ENCODE assay signal across 7 cellular contexts in genomic region chr21:34983680-34984086, GRCh38.
DNase-seq lines count a peak whose midpoint lies in the region; ATAC-seq, FAIRE-seq and TF ChIP-seq lines count a peak whose summit lies in the region.

No MANE protein-coding gene starts in this region.

- H3K9ac ChIP-seq in IMR-90 (ENCODE audit: low read depth, low read length): no peak overlapping the region
- H3K9ac ChIP-seq in HepG2 (ENCODE audit: insufficient read depth, low read depth, low read length): no peak overlapping the region

- H3K4me1 ChIP-seq in IMR-90 (ENCODE audit: control insufficient read depth, insufficient read depth, low read length): peaks cover 12% of the 10 kb centered on the region
- no peaks in the 10 kb centered on the region for H3K4me1 ChIP-seq in tibial artery
- peaks cover 44% of the 10 kb centered on the region for H3K4me1 ChIP-seq in HepG2 (ENCODE audit: insufficient read depth, low read length)

- no peak; the same call in 1 of the 2 replicates for TF ChIP-seq RAD21 in IMR-90 (IDR thresholded peaks at IDR 0.05; ENCODE audit: low read length)
- TF ChIP-seq RAD21 in HepG2 (CRISPR knock-in tag; IDR thresholded peaks at IDR 0.05): no peak

- no peak for FAIRE-seq in HepG2 (lab: Jason Lieb, UNC)

- peak overlapping the region; percentile 87 for H3K14ac ChIP-seq in IMR-90 (replicated peaks; ENCODE audit: low read depth, low read length)

- POLR2A ChIA-PET in IMR-90 (lab: Charles Lee; ENCODE audit: unreplicated experiment): no interaction called here
- POLR2A ChIA-PET in HepG2 (lab: Yijun Ruan, JAX): no interaction called here

- H3K4me3 ChIP-seq in IMR-90 (ENCODE audit: insufficient read depth, low read depth, low read length) (no peak overlapping the region), fibroblast of pulmonary artery (replicated peaks; ENCODE audit: low read depth, low read length) (no peak overlapping the region), tibial artery (no peak overlapping the region), HepG2 (replicated peaks in 1 of 3; ENCODE audit: insufficient read depth in 1 of 3, low read depth in 2 of 3, low read length in 3 of 3) (no peak overlapping the region)

- H3K79me2 ChIP-seq in HepG2 (ENCODE audit: insufficient read depth, low read length): no peaks in the 10 kb centered on the region

- peak overlapping the region; percentile 80 for H4K91ac ChIP-seq in IMR-90 (ENCODE audit: insufficient read depth, low read depth, low read length)

- H3K4me2 ChIP-seq in IMR-90 (ENCODE audit: low read depth, low read length) (peak overlapping the region; percentile 29; the same call in 1 of the 2 replicates), HepG2 (ENCODE audit: low read depth, low read length) (no peak overlapping the region)

- H2AFZ ChIP-seq in IMR-90 (replicated peaks; ENCODE audit: low read length, poor library complexity) (no peak overlapping the region), HepG2 (ENCODE audit: low read length) (no peak overlapping the region)

- H2BK5ac ChIP-seq in IMR-90 (ENCODE audit: low read depth, low read length, poor library complexity, severe bottlenecking): peak overlapping the region; percentile 97

- peak overlapping the region; percentile 71; the same call in 1 of the 2 replicates for H3K23ac ChIP-seq in IMR-90 (ENCODE audit: low read depth, low read length)

- in situ Hi-C loops in IMR-90 (cut with MboI; ENCODE audit: low sequenced_read_pairs): no loop called here
- in situ Hi-C loops in HepG2 (cut with HindIII; ENCODE audit: extremely low pct_ligation_motif_present, low pct_unique_long_range_greater_than_20kb): loop anchor here (10.0 kb wide), 1 partner anchor 89 kb away; no protein-coding TSS in a partner anchor

- H2BK15ac ChIP-seq in IMR-90 (ENCODE audit: low read depth, low read length): peak overlapping the region; percentile 98

- dilution Hi-C loops in IMR-90 (cut with HindIII; ENCODE audit: low sequenced_read_pairs, unreplicated experiment): no loop called here

- H2AK5ac ChIP-seq in IMR-90 (ENCODE audit: low read depth, low read length): peak overlapping the region; percentile 95

- peak overlapping the region; percentile 97 for H2BK20ac ChIP-seq in IMR-90 (ENCODE audit: low read depth, low read length)

- H3K79me1 ChIP-seq in IMR-90 (ENCODE audit: low read depth in 1 of 2, low read length in 2 of 2): peaks cover 0 to 25% of the 10 kb centered on the region in 2 experiments; a peak in 2 of 4 replicates

- H4K8ac ChIP-seq in IMR-90 (ENCODE audit: low read depth in 2 of 2, low read length in 2 of 2): peak overlapping the region; percentile 12 to 81

- no peak overlapping the region for H2AK9ac ChIP-seq in IMR-90 (replicated peaks; ENCODE audit: low read depth, low read length, poor library complexity)

- no peaks in the 10 kb centered on the region for H3K9me3 ChIP-seq in IMR-90 (ENCODE audit: control insufficient read depth, insufficient read depth, low read length)
- H3K9me3 ChIP-seq in tibial artery: no peaks in the 10 kb centered on the region
- no peaks in the 10 kb centered on the region for H3K9me3 ChIP-seq in HepG2 (ENCODE audit: low read length)

- H3K4ac ChIP-seq in IMR-90 (ENCODE audit: low read depth, low read length): peak overlapping the region; percentile 85

- peak overlapping the region; percentile 52 for H3K27ac ChIP-seq in IMR-90 (ENCODE audit: insufficient read depth, low read length)
- no peak overlapping the region for H3K27ac ChIP-seq in tibial artery
- H3K27ac ChIP-seq in HepG2 (ENCODE audit: extremely low read length, insufficient read depth, low read length): no peak overlapping the region

- no peaks in the 10 kb centered on the region for H4K20me1 ChIP-seq in IMR-90 (ENCODE audit: insufficient read depth, low read length)
- H4K20me1 ChIP-seq in HepG2 (ENCODE audit: insufficient read depth, low read length): no peaks in the 10 kb centered on the region

- H3K9me1 ChIP-seq in IMR-90 (ENCODE audit: insufficient read depth, low read length): peaks cover 23% of the 10 kb centered on the region

- CTCF ChIA-PET in IMR-90 (lab: Yijun Ruan, JAX) (interaction anchor here (1.6 kb wide), 1 partner anchor 9 kb away, joined by 8 read pairs; no protein-coding TSS in a partner anchor), HepG2 (lab: Yijun Ruan, JAX; ENCODE audit: low intra/inter-chr PET ratio, low total read pairs) (no interaction called here)

- peak overlapping the region; percentile 59 for H4K5ac ChIP-seq in IMR-90 (ENCODE audit: low read depth, low read length)

- TF ChIP-seq CTCF in IMR-90 (conservative IDR thresholded peaks at IDR 0.05; ENCODE audit: low read depth, low read length) (no peak), fibroblast of pulmonary artery (IDR thresholded peaks at IDR 0.05; ENCODE audit: low read length, missing control alignments) (no peak), tibial artery (IDR thresholded peaks at IDR 0.05) (no peak), HepG2 (CRISPR knock-in tag; IDR thresholded peaks at IDR 0.05) (no peak)

- H3K18ac ChIP-seq in IMR-90 (ENCODE audit: low read depth, low read length): peak overlapping the region; percentile 83

- no peak for TF ChIP-seq EP300 in HepG2 (IDR thresholded peaks at IDR 0.05; ENCODE audit: low read depth in 2 of 2, low read length in 2 of 2)
- no peak for TF ChIP-seq EP300 in HepG2 (CRISPR knock-in tag; IDR thresholded peaks at IDR 0.05; ENCODE audit: borderline replicate concordance)

- TF ChIP-seq POLR2A in IMR-90 (IDR thresholded peaks at IDR 0.05; ENCODE audit: low read depth, low read length) (no peak), HepG2 (IDR thresholded peaks at IDR 0.05; ENCODE audit: insufficient read depth in 1 of 2, low read depth in 2 of 2, low read length in 2 of 2) (no peak)

- H3K56ac ChIP-seq in IMR-90 (ENCODE audit: extremely low read depth, insufficient read depth, low read length): peak overlapping the region; percentile 78

- peak; percentile 63 for DNase-seq in IMR-90
- DNase-seq in activated CD4-positive, alpha-beta T cell treated with anti-CD3 and anti-CD28 coated beads for 4 hours: peak; percentile 68 to 80
- DNase-seq in fibroblast of pulmonary artery (ENCODE audit: low read depth): peak; percentile 28
- peak; percentile 76 for DNase-seq in stimulated activated naive CD8-positive, alpha-beta T cell treated with anti-CD3 and anti-CD28 coated beads, Interleukin-15, Interleukin-2, amounts not matched to agents 100 U/mL and 50 U/mL, for 24 hours
- no peak for DNase-seq in tibial artery
- DNase-seq in HepG2 (ENCODE audit: low spot score): no peak
- no peak for DNase-seq in SHP77 treated with DMSO at 0.1 percent for 48 hours (lab: John Stamatoyannopoulos, UW)

- BruUV-seq in IMR-90 (replicated peaks; lab: Mats Ljungman, UMichigan) (no TSS peak), HepG2 (replicated peaks; lab: Mats Ljungman, UMichigan) (no TSS peak)

- H3K36me3 ChIP-seq in IMR-90 (ENCODE audit: control insufficient read depth, insufficient read depth, low read length) (no peaks in the 10 kb centered on the region), tibial artery (no peaks in the 10 kb centered on the region), HepG2 (replicated peaks in 1 of 2; ENCODE audit: control insufficient read depth in 1 of 2, insufficient read depth in 2 of 2, low read length in 2 of 2) (no peaks in the 10 kb centered on the region)

- peak; percentile 69 for ATAC-seq in IMR-90 (ENCODE audit: low read depth)
- ATAC-seq in stimulated activated naive CD8-positive, alpha-beta T cell treated with anti-CD3 and anti-CD28 coated beads, Interleukin-15, Interleukin-2, amounts not matched to agents 100 U/mL and 50 U/mL, for 24 hours: peak; percentile 62
- ATAC-seq in HepG2: no peak

- H3K27me3 ChIP-seq in IMR-90 (ENCODE audit: control insufficient read depth, insufficient read depth, low read length) (no peaks in the 10 kb centered on the region), tibial artery (peaks cover 0 to 3% of the 10 kb centered on the region in 2 donors), HepG2 (ENCODE audit: control insufficient read depth in 1 of 2, insufficient read depth in 2 of 2, low read length in 2 of 2) (no peaks in the 10 kb centered on the region)

- intact Hi-C loops in IMR-90 (cut with micrococcal nuclease) (loop anchor here (5.0 kb wide), 1 partner anchor 66 kb away; no protein-coding TSS in a partner anchor), tibial artery (cut with DNase I; ENCODE audit: low total_unique reads) (no loop called here), HepG2 (cut with micrococcal nuclease; ENCODE audit: unreplicated experiment) (no loop called here)

- peak overlapping the region; percentile 95 for H2BK120ac ChIP-seq in IMR-90 (ENCODE audit: low read depth, low read length)

TF ChIP-seq in IMR-90, 13 proteins besides CTCF, POLR2A, EP300 and RAD21:
- TF ChIP-seq MAFK (IDR thresholded peaks at IDR 0.05; ENCODE audit: low read depth, low read length): peak; percentile 54
- TF ChIP-seq MXI1 (IDR thresholded peaks at IDR 0.05; ENCODE audit: borderline replicate concordance, low read depth, low read length): no peak

TF ChIP-seq in HepG2, 621 proteins besides CTCF, POLR2A, EP300 and RAD21:
- no peak for TF ChIP-seq ZNF143 (CRISPR knock-in tag; IDR thresholded peaks at IDR 0.05)
- no peak for TF ChIP-seq ZMAT3 (CRISPR knock-in tag; conservative IDR thresholded peaks at IDR 0.05)
- TF ChIP-seq SCMH1 (CRISPR knock-in tag; IDR thresholded peaks at IDR 0.05; ENCODE audit: borderline replicate concordance): no peak

Comparison
In these comparisons a context has a peak if more than half of its experiments do, and no peak if none do; other contexts are left out.
1. DNase-seq: peak in IMR-90 (single experiment), activated CD4-positive, alpha-beta T cell treated with anti-CD3 and anti-CD28 coated beads for 4 hours (2 of 2), fibroblast of pulmonary artery (single experiment) and stimulated activated naive CD8-positive, alpha-beta T cell treated with anti-CD3 and anti-CD28 coated beads, Interleukin-15, Interleukin-2, amounts not matched to agents 100 U/mL and 50 U/mL, for 24 hours (single experiment); none in tibial artery (0 of 2), HepG2 (single experiment) and SHP77 treated with DMSO at 0.1 percent for 48 hours (single experiment).